1 cellular context compared by ENCODE assay signal in genomic region chr1:95179205-95180001, GRCh38.
TF ChIP-seq lines count a peak whose summit lies in the region.

No MANE protein-coding gene starts in this region.

TF ChIP-seq in K562, 482 proteins besides CTCF, POLR2A, EP300 and RAD21 (continued from another document and continues in another):
- TF ChIP-seq, protein P1, sequence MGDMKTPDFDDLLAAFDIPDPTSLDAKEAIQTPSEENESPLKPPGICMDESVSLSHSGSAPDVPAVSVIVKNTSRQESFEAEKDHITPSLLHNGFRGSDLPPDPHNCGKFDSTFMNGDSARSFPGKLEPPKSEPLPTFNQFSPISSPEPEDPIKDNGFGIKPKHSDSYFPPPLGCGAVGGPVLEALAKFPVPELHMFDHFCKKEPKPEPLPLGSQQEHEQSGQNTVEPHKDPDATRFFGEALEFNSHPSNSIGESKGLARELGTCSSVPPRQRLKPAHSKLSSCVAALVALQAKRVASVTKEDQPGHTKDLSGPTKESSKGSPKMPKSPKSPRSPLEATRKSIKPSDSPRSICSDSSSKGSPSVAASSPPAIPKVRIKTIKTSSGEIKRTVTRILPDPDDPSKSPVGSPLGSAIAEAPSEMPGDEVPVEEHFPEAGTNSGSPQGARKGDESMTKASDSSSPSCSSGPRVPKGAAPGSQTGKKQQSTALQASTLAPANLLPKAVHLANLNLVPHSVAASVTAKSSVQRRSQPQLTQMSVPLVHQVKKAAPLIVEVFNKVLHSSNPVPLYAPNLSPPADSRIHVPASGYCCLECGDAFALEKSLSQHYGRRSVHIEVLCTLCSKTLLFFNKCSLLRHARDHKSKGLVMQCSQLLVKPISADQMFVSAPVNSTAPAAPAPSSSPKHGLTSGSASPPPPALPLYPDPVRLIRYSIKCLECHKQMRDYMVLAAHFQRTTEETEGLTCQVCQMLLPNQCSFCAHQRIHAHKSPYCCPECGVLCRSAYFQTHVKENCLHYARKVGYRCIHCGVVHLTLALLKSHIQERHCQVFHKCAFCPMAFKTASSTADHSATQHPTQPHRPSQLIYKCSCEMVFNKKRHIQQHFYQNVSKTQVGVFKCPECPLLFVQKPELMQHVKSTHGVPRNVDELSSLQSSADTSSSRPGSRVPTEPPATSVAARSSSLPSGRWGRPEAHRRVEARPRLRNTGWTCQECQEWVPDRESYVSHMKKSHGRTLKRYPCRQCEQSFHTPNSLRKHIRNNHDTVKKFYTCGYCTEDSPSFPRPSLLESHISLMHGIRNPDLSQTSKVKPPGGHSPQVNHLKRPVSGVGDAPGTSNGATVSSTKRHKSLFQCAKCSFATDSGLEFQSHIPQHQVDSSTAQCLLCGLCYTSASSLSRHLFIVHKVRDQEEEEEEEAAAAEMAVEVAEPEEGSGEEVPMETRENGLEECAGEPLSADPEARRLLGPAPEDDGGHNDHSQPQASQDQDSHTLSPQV (IDR thresholded peaks at IDR 0.05) = peak; percentile 80
- TF ChIP-seq RBM39 (optimal IDR thresholded peaks at IDR 0.05; ENCODE audit: low read depth, low read length) (no peak), FOXK1 (CRISPR knock-in tag; IDR thresholded peaks at IDR 0.05; ENCODE audit: borderline replicate concordance) (no peak), SREBF2 (CRISPR knock-in tag; IDR thresholded peaks at IDR 0.05) (no peak), ZNF253 (CRISPR knock-in tag; conservative IDR thresholded peaks at IDR 0.05) (no peak), DMBX1 (CRISPR knock-in tag; IDR thresholded peaks at IDR 0.05; ENCODE audit: borderline replicate concordance) (peak; percentile 53; the same call in 1 of the 2 replicates), STAT5A (IDR thresholded peaks at IDR 0.05; ENCODE audit: borderline replicate concordance, low read length) (peak; percentile 85), ADNP (tag; IDR thresholded peaks at IDR 0.05) (peak; percentile 44; the same call in 1 of the 2 replicates), FOXK2 (conservative IDR thresholded peaks at IDR 0.05 in 1 of 2, IDR thresholded peaks at IDR 0.05 in 1 of 2; ENCODE audit: low read depth in 2 of 2) (0 out of 4 replicates have a peak, but pooled peaks have one; percentile 16 to 27), SNIP1 (IDR thresholded peaks at IDR 0.05; ENCODE audit: low read depth) (no peak), HDAC8 (tag; IDR thresholded peaks at IDR 0.05) (no peak), HMG20A (CRISPR knock-in tag; conservative IDR thresholded peaks at IDR 0.05) (no peak), CEBPB (tag; IDR thresholded peaks at IDR 0.05) (no peak), SMAD2 (IDR thresholded peaks at IDR 0.05; ENCODE audit: low read depth, low read length) (no peak), GATAD2A (IDR thresholded peaks at IDR 0.05) (0 out of 2 replicates have a peak, but pooled peaks have one; percentile 37), FOXA1 (IDR thresholded peaks at IDR 0.05; ENCODE audit: borderline replicate concordance) (no peak), MED1 (CRISPR knock-in tag; IDR thresholded peaks at IDR 0.05; ENCODE audit: borderline replicate concordance) (no peak), SMARCB1 (IDR thresholded peaks at IDR 0.05; ENCODE audit: insufficient read length, low read depth) (no peak), KLF13 (tag; IDR thresholded peaks at IDR 0.05; ENCODE audit: borderline replicate concordance, low read depth) (no peak), ARID2 (IDR thresholded peaks at IDR 0.05) (no peak), MLLT1 (IDR thresholded peaks at IDR 0.05) (peak in 1 of 2 experiments; percentile 74; a peak in 1 of 4 replicates), BCOR (IDR thresholded peaks at IDR 0.05) (no peak), JUNB (CRISPR knock-in tag; conservative IDR thresholded peaks at IDR 0.05) (no peak), RBFOX2 (IDR thresholded peaks at IDR 0.05; ENCODE audit: low read depth, low read length) (no peak), ARID4B (CRISPR knock-in tag; IDR thresholded peaks at IDR 0.05) (no peak), ZKSCAN1 (IDR thresholded peaks at IDR 0.05; ENCODE audit: low read depth, low read length) (no peak), TAF1 (IDR thresholded peaks at IDR 0.05; ENCODE audit: control insufficient read depth, extremely low read depth, insufficient read depth, low read length, severe bottlenecking) (no peak), ASH1L (IDR thresholded peaks at IDR 0.05; ENCODE audit: borderline replicate concordance, low read depth, partially characterized antibody) (no peak), KDM2B (CRISPR knock-in tag; IDR thresholded peaks at IDR 0.05) (no peak), CBX3 (IDR thresholded peaks at IDR 0.05; ENCODE audit: borderline replicate concordance in 1 of 2, low read length in 2 of 2) (peak in 1 of 2 experiments; percentile 63; a peak in 1 of 3 replicates), FOXO4 (CRISPR knock-in tag; IDR thresholded peaks at IDR 0.05) (no peak), GABPB1 (CRISPR knock-in tag; IDR thresholded peaks at IDR 0.05) (no peak), ZC3H8 (IDR thresholded peaks at IDR 0.05) (no peak), NFRKB (IDR thresholded peaks at IDR 0.05; ENCODE audit: low read depth) (no peak), ZNF717 (CRISPR knock-in tag; IDR thresholded peaks at IDR 0.05) (no peak)
- TF ChIP-seq, protein P2, sequence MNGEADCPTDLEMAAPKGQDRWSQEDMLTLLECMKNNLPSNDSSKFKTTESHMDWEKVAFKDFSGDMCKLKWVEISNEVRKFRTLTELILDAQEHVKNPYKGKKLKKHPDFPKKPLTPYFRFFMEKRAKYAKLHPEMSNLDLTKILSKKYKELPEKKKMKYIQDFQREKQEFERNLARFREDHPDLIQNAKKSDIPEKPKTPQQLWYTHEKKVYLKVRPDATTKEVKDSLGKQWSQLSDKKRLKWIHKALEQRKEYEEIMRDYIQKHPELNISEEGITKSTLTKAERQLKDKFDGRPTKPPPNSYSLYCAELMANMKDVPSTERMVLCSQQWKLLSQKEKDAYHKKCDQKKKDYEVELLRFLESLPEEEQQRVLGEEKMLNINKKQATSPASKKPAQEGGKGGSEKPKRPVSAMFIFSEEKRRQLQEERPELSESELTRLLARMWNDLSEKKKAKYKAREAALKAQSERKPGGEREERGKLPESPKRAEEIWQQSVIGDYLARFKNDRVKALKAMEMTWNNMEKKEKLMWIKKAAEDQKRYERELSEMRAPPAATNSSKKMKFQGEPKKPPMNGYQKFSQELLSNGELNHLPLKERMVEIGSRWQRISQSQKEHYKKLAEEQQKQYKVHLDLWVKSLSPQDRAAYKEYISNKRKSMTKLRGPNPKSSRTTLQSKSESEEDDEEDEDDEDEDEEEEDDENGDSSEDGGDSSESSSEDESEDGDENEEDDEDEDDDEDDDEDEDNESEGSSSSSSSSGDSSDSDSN (IDR thresholded peaks at IDR 0.05; ENCODE audit: borderline replicate concordance in 1 of 2, low read depth in 2 of 2, low read length in 2 of 2) = no peak
- TF ChIP-seq, protein P3, sequence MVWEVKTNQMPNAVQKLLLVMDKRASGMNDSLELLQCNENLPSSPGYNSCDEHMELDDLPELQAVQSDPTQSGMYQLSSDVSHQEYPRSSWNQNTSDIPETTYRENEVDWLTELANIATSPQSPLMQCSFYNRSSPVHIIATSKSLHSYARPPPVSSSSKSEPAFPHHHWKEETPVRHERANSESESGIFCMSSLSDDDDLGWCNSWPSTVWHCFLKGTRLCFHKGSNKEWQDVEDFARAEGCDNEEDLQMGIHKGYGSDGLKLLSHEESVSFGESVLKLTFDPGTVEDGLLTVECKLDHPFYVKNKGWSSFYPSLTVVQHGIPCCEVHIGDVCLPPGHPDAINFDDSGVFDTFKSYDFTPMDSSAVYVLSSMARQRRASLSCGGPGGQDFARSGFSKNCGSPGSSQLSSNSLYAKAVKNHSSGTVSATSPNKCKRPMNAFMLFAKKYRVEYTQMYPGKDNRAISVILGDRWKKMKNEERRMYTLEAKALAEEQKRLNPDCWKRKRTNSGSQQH (CRISPR knock-in tag; IDR thresholded peaks at IDR 0.05) = peak; percentile 17; the same call in 1 of the 2 replicates
- TF ChIP-seq, protein P4, sequence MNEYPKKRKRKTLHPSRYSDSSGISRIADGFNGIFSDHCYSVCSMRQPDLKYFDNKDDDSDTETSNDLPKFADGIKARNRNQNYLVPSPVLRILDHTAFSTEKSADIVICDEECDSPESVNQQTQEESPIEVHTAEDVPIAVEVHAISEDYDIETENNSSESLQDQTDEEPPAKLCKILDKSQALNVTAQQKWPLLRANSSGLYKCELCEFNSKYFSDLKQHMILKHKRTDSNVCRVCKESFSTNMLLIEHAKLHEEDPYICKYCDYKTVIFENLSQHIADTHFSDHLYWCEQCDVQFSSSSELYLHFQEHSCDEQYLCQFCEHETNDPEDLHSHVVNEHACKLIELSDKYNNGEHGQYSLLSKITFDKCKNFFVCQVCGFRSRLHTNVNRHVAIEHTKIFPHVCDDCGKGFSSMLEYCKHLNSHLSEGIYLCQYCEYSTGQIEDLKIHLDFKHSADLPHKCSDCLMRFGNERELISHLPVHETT (CRISPR knock-in tag; conservative IDR thresholded peaks at IDR 0.05 in 1 of 2, IDR thresholded peaks at IDR 0.05 in 1 of 2) = 0 out of 4 replicates have a peak, but pooled peaks of 1 of the 2 experiments have one; percentile 30
